ENCODE assay signal across 10 cellular contexts in genomic region chr16:9095171-9095570, GRCh38. TPM values are rescaled to one million over a fixed set of nuclear protein-coding genes. Genes with fewer than 3 reads are reported as not detected.
DNase-seq lines count a peak whose midpoint lies in the region; ATAC-seq lines count a peak whose summit lies in the region.
"Had no signal": no experiment of that assay in that cellular context is flagged by ENCODE, and none has a peak within 500 bp of the region (broad histone marks: within the 10 kb centered on the region; RNA-seq: fewer than 3 reads in every experiment).

No MANE protein-coding gene starts in this region.

- intact Hi-C loops in activated T-helper 1 cell treated with anti-CD3 and anti-CD28 coated beads, Interleukin-12 subunit alpha, Interleukin-12 subunit beta, Interleukin-2, Interleukin-4 antibody, amounts not matched to agents 30 ng/mL and 10 ng/mL and 1 ng/mL, durations not matched to agents 14 hours and 24 hours and 36 hours (cut with micrococcal nuclease), result no loop called here

- ATAC-seq in stimulated activated naive CD8-positive, alpha-beta T cell treated with anti-CD3 and anti-CD28 coated beads, Interleukin-15, amount 100 ng/mL, for 72 hours, result no peak
- ATAC-seq in GM21381 (IDR thresholded peaks at IDR 0.05; ENCODE audit: unreplicated experiment), result no peak
- no peak for ATAC-seq in HG03378 (IDR thresholded peaks at IDR 0.05; ENCODE audit: unreplicated experiment)

- H3K36me3 ChIP-seq in iPS-15b (ENCODE audit: control insufficient read depth, insufficient read depth, low read length), result peaks cover 3% of the 10 kb centered on the region

- DNase-seq in activated T-cell treated with anti-CD3 and anti-CD28 coated beads, Interleukin-2, amount 50 U/mL, for 24 hours, result no peak
- DNase-seq in activated T-cell treated with anti-CD3 and anti-CD28 coated beads for 4 hours, result no peak
- no peak for DNase-seq in activated T-helper 1 cell treated with anti-CD3 and anti-CD28 coated beads, Interleukin-12 subunit alpha, Interleukin-12 subunit beta, Interleukin-2, Interleukin-4 antibody, amounts not matched to agents 30 ng/mL and 10 ng/mL and 1 ng/mL, durations not matched to agents 14 hours and 24 hours and 36 hours (ENCODE audit: low spot score)
- DNase-seq in stimulated activated naive CD8-positive, alpha-beta T cell treated with anti-CD3 and anti-CD28 coated beads, Interleukin-15, amount 100 ng/mL, for 72 hours, result no peak
- no peak for DNase-seq in effector CD4-positive, alpha-beta T cell
- DNase-seq: NCI-H446; stimulated activated CD4-positive, alpha-beta T cell treated with anti-CD3 and anti-CD28 coated beads, Interleukin-4, amount 100 ng/mL, for 4 hours had no signal

- H3K4me1 ChIP-seq in iPS-15b (ENCODE audit: control insufficient read depth, insufficient read depth, low read length), result peaks cover 12% of the 10 kb centered on the region

- H3K4me3 Mint-ChIP-seq in activated T-cell treated with anti-CD3 and anti-CD28 coated beads, Interleukin-2, amount 50 U/mL, for 24 hours, result peak overlapping the region; percentile 98
- peak overlapping the region; percentile 97 for H3K4me3 Mint-ChIP-seq in activated T-helper 1 cell treated with anti-CD3 and anti-CD28 coated beads, Interleukin-12 subunit alpha, Interleukin-12 subunit beta, Interleukin-2, Interleukin-4 antibody, amounts not matched to agents 30 ng/mL and 10 ng/mL and 1 ng/mL, durations not matched to agents 14 hours and 24 hours and 36 hours
- H3K4me3 Mint-ChIP-seq in stimulated activated naive CD8-positive, alpha-beta T cell treated with anti-CD3 and anti-CD28 coated beads, Interleukin-15, amount 100 ng/mL, for 72 hours, result peak overlapping the region; percentile 77 to 89

- H3K4me1 Mint-ChIP-seq in activated T-cell treated with anti-CD3 and anti-CD28 coated beads, Interleukin-2, amount 50 U/mL, for 24 hours (ENCODE audit: low read depth), result peaks cover 62% of the 10 kb centered on the region
- peaks cover 65% of the 10 kb centered on the region for H3K4me1 Mint-ChIP-seq in activated T-helper 1 cell treated with anti-CD3 and anti-CD28 coated beads, Interleukin-12 subunit alpha, Interleukin-12 subunit beta, Interleukin-2, Interleukin-4 antibody, amounts not matched to agents 30 ng/mL and 10 ng/mL and 1 ng/mL, durations not matched to agents 14 hours and 24 hours and 36 hours (ENCODE audit: low read depth)
- H3K4me1 Mint-ChIP-seq in stimulated activated naive CD8-positive, alpha-beta T cell treated with anti-CD3 and anti-CD28 coated beads, Interleukin-15, amount 100 ng/mL, for 72 hours, result peaks cover 74% of the 10 kb centered on the region

- H3K36me3 Mint-ChIP-seq in activated T-cell treated with anti-CD3 and anti-CD28 coated beads, Interleukin-2, amount 50 U/mL, for 24 hours (ENCODE audit: low read depth), result peaks cover 78% of the 10 kb centered on the region
- peaks cover 53% of the 10 kb centered on the region for H3K36me3 Mint-ChIP-seq in activated T-helper 1 cell treated with anti-CD3 and anti-CD28 coated beads, Interleukin-12 subunit alpha, Interleukin-12 subunit beta, Interleukin-2, Interleukin-4 antibody, amounts not matched to agents 30 ng/mL and 10 ng/mL and 1 ng/mL, durations not matched to agents 14 hours and 24 hours and 36 hours (ENCODE audit: low read depth)

- H3K9me3 ChIP-seq in iPS-15b (ENCODE audit: control insufficient read depth, insufficient read depth, low read length), result no peaks in the 10 kb centered on the region

- H3K9ac ChIP-seq in iPS-15b (ENCODE audit: low read depth, low read length), result no peak overlapping the region

- no peaks in the 10 kb centered on the region for H3K9me3 Mint-ChIP-seq in activated T-cell treated with anti-CD3 and anti-CD28 coated beads, Interleukin-2, amount 50 U/mL, for 24 hours
- no peaks in the 10 kb centered on the region for H3K9me3 Mint-ChIP-seq in activated T-helper 1 cell treated with anti-CD3 and anti-CD28 coated beads, Interleukin-12 subunit alpha, Interleukin-12 subunit beta, Interleukin-2, Interleukin-4 antibody, amounts not matched to agents 30 ng/mL and 10 ng/mL and 1 ng/mL, durations not matched to agents 14 hours and 24 hours and 36 hours
- H3K9me3 Mint-ChIP-seq in stimulated activated naive CD8-positive, alpha-beta T cell treated with anti-CD3 and anti-CD28 coated beads, Interleukin-15, amount 100 ng/mL, for 72 hours, result no peaks in the 10 kb centered on the region

- no peaks in the 10 kb centered on the region for H3K27me3 Mint-ChIP-seq in activated T-cell treated with anti-CD3 and anti-CD28 coated beads, Interleukin-2, amount 50 U/mL, for 24 hours
- peaks cover 1% of the 10 kb centered on the region for H3K27me3 Mint-ChIP-seq in activated T-helper 1 cell treated with anti-CD3 and anti-CD28 coated beads, Interleukin-12 subunit alpha, Interleukin-12 subunit beta, Interleukin-2, Interleukin-4 antibody, amounts not matched to agents 30 ng/mL and 10 ng/mL and 1 ng/mL, durations not matched to agents 14 hours and 24 hours and 36 hours (ENCODE audit: insufficient read depth)
- H3K27me3 Mint-ChIP-seq in stimulated activated naive CD8-positive, alpha-beta T cell treated with anti-CD3 and anti-CD28 coated beads, Interleukin-15, amount 100 ng/mL, for 72 hours, result no peaks in the 10 kb centered on the region

- peak overlapping the region; percentile 18 for H3K4me3 ChIP-seq in iPS-15b (ENCODE audit: low read depth, low read length)

- no peaks in the 10 kb centered on the region for H3K27me3 ChIP-seq in iPS-15b (ENCODE audit: control insufficient read depth, insufficient read depth, low read length)

- H3K27ac Mint-ChIP-seq in activated T-cell treated with anti-CD3 and anti-CD28 coated beads, Interleukin-2, amount 50 U/mL, for 24 hours, result peak overlapping the region; percentile 73
- H3K27ac Mint-ChIP-seq in activated T-helper 1 cell treated with anti-CD3 and anti-CD28 coated beads, Interleukin-12 subunit alpha, Interleukin-12 subunit beta, Interleukin-2, Interleukin-4 antibody, amounts not matched to agents 30 ng/mL and 10 ng/mL and 1 ng/mL, durations not matched to agents 14 hours and 24 hours and 36 hours, result no peak overlapping the region
- no peak overlapping the region for H3K27ac Mint-ChIP-seq in stimulated activated naive CD8-positive, alpha-beta T cell treated with anti-CD3 and anti-CD28 coated beads, Interleukin-15, amount 100 ng/mL, for 72 hours

RNA-seq across cellular contexts. Expression of gene HAPSTR1, which starts 3.7 kb away (rescaled TPM):
- total RNA-seq in activated T-helper 1 cell treated with anti-CD3 and anti-CD28 coated beads, Interleukin-12 subunit alpha, Interleukin-12 subunit beta, Interleukin-2, Interleukin-4 antibody, amounts not matched to agents 30 ng/mL and 10 ng/mL and 1 ng/mL, durations not matched to agents 14 hours and 24 hours and 36 hours, result 55.2 and 59.1 TPM in 2 replicates
